Comparison of ENCODE assay signal across 14 cellular contexts in the genomic region with DNA sequence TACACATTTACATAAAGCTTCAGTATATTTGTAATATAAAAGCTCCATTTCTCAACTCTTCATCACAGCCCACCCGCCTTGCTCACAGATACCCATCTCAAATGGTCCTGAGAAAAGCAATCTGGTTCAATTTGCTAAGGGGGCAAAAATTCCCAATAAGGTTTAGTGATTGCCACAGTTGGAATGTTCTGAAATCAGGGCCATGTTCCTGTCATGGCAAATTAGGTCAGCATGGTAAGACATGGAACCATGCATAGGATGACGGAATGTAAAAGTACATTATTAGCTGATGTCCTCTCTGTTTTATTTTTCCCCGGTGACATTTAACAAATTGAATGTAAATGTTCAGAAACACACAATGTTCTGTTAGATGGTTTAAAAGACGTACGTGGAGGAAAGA.
A peak's percentile ranks its signal among the peaks of the same experiment; 100 is the strongest.
DNase-seq lines count a peak whose midpoint lies in the region; ATAC-seq lines count a peak whose summit lies in the region.
"Had no signal": no experiment of that assay in that cellular context is flagged by ENCODE, and none has a peak within 500 bp of the region (broad histone marks: within the 10 kb centered on the region; RNA-seq: fewer than 3 reads in every experiment).

No MANE protein-coding gene starts in this region.

- in situ Hi-C loops in G401 (cut with HindIII; ENCODE audit: low sequenced_read_pairs): no loop called here

- ATAC-seq in HG02571 (IDR thresholded peaks at IDR 0.05; ENCODE audit: unreplicated experiment): no peak
- ATAC-seq: A549; CD8-positive, alpha-beta T cell; GM12878 had no signal

- DNase-seq in G401 (ENCODE audit: low spot score): peak; percentile 74
- DNase-seq in cerebellar cortex (ENCODE audit: low spot score): peak; percentile 71
- peak; percentile 60 for DNase-seq in retina
- DNase-seq in stimulated activated CD4-positive, alpha-beta T cell treated with anti-CD3 and anti-CD28 coated beads, Interleukin-4, amount 100 ng/mL, for 24 hours: no peak
- DNase-seq: AML-193; Caco-2; Calu3; CD4-positive, alpha-beta T cell; CD8-positive, alpha-beta T cell; DMS79 treated with DMSO at 0.1 percent for 48 hours; GDM1 had no signal
